In the genomic region with DNA sequence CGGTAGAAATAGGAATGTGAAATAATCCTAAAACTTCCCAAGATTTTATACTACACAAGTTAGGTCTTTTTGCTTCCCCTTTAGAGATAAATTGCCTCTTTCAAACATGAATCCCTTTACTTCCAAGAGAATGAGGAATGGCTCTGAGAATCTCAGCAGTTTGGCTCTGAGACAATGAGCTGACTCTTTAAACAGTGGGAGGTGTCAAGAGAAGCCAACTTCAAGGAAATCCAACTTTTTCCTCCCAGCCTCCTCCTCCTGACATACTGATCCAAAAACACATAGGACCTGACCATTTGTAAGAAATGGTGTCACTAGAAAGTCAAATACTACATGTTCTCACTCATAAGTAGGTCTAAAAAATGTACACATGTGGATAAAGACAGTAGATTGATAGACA, we compare ENCODE assay signal across 15 cellular contexts.
"Had no signal": no experiment of that assay in that cellular context is flagged by ENCODE, and none has a peak within 500 bp of the region (broad histone marks: within the 10 kb centered on the region; RNA-seq: fewer than 3 reads in every experiment).

No MANE protein-coding gene starts in this region.

- H3K27me3 ChIP-seq: right atrium auricular region, SJSA1, transverse colon had no signal

- DNase-seq: activated CD4-positive, alpha-beta T cell treated with anti-CD3 and anti-CD28 coated beads for 1 hour; activated CD4-positive, alpha-beta T cell treated with anti-CD3 and anti-CD28 coated beads, Interleukin-2, amount 50 U/mL, for 48 hours; activated CD8-positive, alpha-beta memory T cell treated with anti-CD3 and anti-CD28 coated beads, Interleukin-2, amount 10 ng/mL, durations not matched to agents 7 days and 5 days; activated gamma-delta T cell; activated naive CD8-positive, alpha-beta T cell treated with anti-CD3 and anti-CD28 coated beads for 36 hours; activated T-cell treated with anti-CD3 and anti-CD28 coated beads, Interleukin-2, amount 50 U/mL, for 24 hours; caudate nucleus; effector CD8-positive, alpha-beta T cell; T-helper 9 cell; transverse colon had no signal

- H3K27ac ChIP-seq: coronary artery, epithelial cell of prostate, right atrium auricular region, SJSA1, transverse colon had no signal

- H3K36me3 ChIP-seq: right atrium auricular region, SJSA1, transverse colon had no signal

- H3K4me1 ChIP-seq: right atrium auricular region, SJSA1, transverse colon had no signal

- H3K4me3 ChIP-seq: coronary artery, right atrium auricular region, SJSA1, transverse colon had no signal

- ATAC-seq: activated CD8-positive, alpha-beta memory T cell treated with anti-CD3 and anti-CD28 coated beads, Interleukin-2, amount 10 ng/mL, durations not matched to agents 7 days and 5 days; stimulated activated effector memory CD8-positive, alpha-beta T cell treated with anti-CD3 and anti-CD28 coated beads, Interleukin-12 subunit alpha, Interleukin-12 subunit beta, amount 100 ng/mL, for 72 hours had no signal
